1 cellular context compared by ENCODE assay signal in the genomic region with DNA sequence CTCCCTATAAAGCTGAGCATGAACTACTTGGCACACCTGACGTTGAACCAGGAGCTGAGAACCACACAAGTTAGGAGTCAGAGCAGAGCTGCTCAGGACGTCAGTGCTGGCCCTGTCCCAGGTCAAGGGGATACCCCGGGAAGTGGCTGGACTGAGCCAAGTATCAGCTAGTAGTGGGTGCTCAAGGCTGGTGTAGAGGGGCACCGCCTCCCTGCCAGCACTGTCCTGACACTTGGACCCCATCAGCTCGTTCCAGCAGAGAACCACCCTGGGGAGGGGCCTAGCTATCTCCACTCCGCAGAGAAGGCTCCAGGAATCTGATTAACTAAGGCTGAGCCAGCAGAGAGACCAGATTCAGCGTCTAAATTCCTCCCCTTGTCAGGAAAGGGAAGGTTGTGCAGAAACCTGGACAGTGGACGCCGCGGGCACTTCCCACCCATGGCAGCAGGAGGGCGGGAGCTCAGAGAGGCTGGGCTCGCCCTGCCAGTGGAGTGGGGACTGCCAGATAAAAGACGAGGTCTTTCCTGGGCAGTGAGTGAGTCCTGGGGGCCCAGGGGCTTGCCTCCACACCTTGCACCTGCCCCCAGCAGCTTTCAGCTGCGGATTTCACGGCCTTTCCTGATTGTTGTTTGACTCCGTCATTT.
TF ChIP-seq lines count a peak whose summit lies in the region.

No MANE protein-coding gene starts in this region.

TF ChIP-seq in HepG2, 621 proteins besides CTCF, POLR2A, EP300 and RAD21:
- TF ChIP-seq ZNF746 (CRISPR knock-in tag; IDR thresholded peaks at IDR 0.05), result no peak
- no peak for TF ChIP-seq ZNF17 (CRISPR knock-in tag; IDR thresholded peaks at IDR 0.05)
- TF ChIP-seq, protein P1, sequence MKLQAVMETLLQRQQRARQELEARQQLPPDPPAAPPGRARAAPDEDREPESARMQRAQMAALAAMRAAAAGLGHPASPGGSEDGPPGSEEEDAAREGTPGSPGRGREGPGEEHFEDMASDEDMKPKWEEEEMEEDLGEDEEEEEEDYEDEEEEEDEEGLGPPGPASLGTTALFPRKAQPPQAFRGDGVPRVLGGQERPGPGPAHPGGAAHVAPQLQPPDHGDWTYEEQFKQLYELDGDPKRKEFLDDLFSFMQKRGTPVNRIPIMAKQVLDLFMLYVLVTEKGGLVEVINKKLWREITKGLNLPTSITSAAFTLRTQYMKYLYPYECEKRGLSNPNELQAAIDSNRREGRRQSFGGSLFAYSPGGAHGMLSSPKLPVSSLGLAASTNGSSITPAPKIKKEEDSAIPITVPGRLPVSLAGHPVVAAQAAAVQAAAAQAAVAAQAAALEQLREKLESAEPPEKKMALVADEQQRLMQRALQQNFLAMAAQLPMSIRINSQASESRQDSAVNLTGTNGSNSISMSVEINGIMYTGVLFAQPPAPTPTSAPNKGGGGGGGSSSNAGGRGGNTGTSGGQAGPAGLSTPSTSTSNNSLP (IDR thresholded peaks at IDR 0.05; ENCODE audit: low read depth, low read length), result no peak
- peak; percentile 35 for TF ChIP-seq AGO2 (optimal IDR thresholded peaks at IDR 0.05; ENCODE audit: low read depth, low read length)
